10 cellular contexts compared by ENCODE assay signal in the genomic region with DNA sequence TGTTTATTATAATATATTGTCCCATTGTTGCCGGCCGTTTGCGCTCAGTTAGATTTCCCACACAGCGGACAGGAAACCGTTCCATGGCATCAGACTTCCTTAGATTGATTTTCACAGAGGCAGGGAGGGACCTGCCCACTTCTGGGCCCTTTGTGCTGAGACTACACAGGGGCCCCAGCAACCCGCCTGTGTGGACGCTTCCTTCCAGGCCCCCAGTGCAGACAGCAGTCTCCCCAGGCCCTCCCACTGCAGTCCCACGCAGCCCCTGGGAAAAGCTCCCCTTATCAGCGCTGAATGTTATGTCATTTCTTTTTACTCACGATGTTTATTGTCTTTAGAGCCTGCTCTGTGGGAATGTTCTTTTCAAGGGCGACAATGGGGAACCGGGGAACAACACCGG.
DNase-seq lines count a peak whose midpoint lies in the region; ATAC-seq and TF ChIP-seq lines count a peak whose summit lies in the region.
"Had no signal": no experiment of that assay in that cellular context is flagged by ENCODE, and none has a peak within 500 bp of the region (broad histone marks: within the 10 kb centered on the region; RNA-seq: fewer than 3 reads in every experiment).

No MANE protein-coding gene starts in this region.

- no peak for ATAC-seq in GM19351 (IDR thresholded peaks at IDR 0.05; ENCODE audit: unreplicated experiment)

- H3K9me3 Mint-ChIP-seq in brain, result no peaks in the 10 kb centered on the region

- no peaks in the 10 kb centered on the region for H3K27me3 ChIP-seq in DOHH2 (ENCODE audit: control insufficient read depth, low read length)
- no peaks in the 10 kb centered on the region for H3K27me3 ChIP-seq in trophoblast cell (ENCODE audit: insufficient read depth, low read length)
- no peaks in the 10 kb centered on the region for H3K27me3 ChIP-seq in prostate gland (replicated peaks; ENCODE audit: insufficient read depth)
- H3K27me3 ChIP-seq: transverse colon had no signal

- peak overlapping the region; percentile 61 for H4K8ac ChIP-seq in trophoblast cell (ENCODE audit: low read depth, low read length)

- no peak overlapping the region for H3K23ac ChIP-seq in trophoblast cell (ENCODE audit: low read length)

- no peak overlapping the region for H4K12ac ChIP-seq in trophoblast cell (ENCODE audit: low read depth, low read length)

- H3K36me3 ChIP-seq in DOHH2 (ENCODE audit: control insufficient read depth, low read length), result no peaks in the 10 kb centered on the region
- H3K36me3 ChIP-seq in trophoblast cell (ENCODE audit: control insufficient read depth in 1 of 2, insufficient read depth in 2 of 2, low read length in 2 of 2), result no peaks in the 10 kb centered on the region
- H3K36me3 ChIP-seq in prostate gland, result no peaks in the 10 kb centered on the region
- H3K36me3 ChIP-seq: HAP-1, transverse colon had no signal

- no peak for TF ChIP-seq CTCF in DOHH2 (IDR thresholded peaks at IDR 0.05; ENCODE audit: low read depth, low read length, poor library complexity, severe bottlenecking)
- no peak for TF ChIP-seq CTCF in brain (conservative IDR thresholded peaks at IDR 0.05)
- TF ChIP-seq CTCF in prostate gland (IDR thresholded peaks at IDR 0.05), result no peak

- H3K14ac ChIP-seq in trophoblast cell (ENCODE audit: low read length), result no peak overlapping the region

- no peak overlapping the region for H3K18ac ChIP-seq in trophoblast cell (ENCODE audit: low read length)

- peak overlapping the region; percentile 97 for H3K27ac ChIP-seq in DOHH2 (ENCODE audit: low read depth, low read length)
- no peak overlapping the region for H3K27ac ChIP-seq in trophoblast cell (ENCODE audit: low read depth, low read length)
- no peak overlapping the region for H3K27ac ChIP-seq in prostate gland
- H3K27ac ChIP-seq: transverse colon had no signal

- peak overlapping the region; percentile 48 to 94 (median 80) for H3K27ac Mint-ChIP-seq in brain

- no peak overlapping the region for H2BK5ac ChIP-seq in trophoblast cell (ENCODE audit: low read depth, low read length, poor library complexity)

- H4K91ac ChIP-seq in trophoblast cell (ENCODE audit: low read depth, low read length), result no peak overlapping the region

- peaks cover 7% of the 10 kb centered on the region for H3K79me1 ChIP-seq in trophoblast cell (ENCODE audit: low read length)

- H3K4me2 ChIP-seq in DOHH2 (ENCODE audit: low read length) (peak overlapping the region; percentile 96), trophoblast cell (ENCODE audit: low read length) (no peak overlapping the region)

- intact Hi-C loops in prostate gland (cut with DNase I), result loop anchor here (10.0 kb wide), 2 partner anchors 205 to 385 kb away; a partner anchor contains a TSS

- H3K4ac ChIP-seq in trophoblast cell (ENCODE audit: low read depth, low read length), result no peak overlapping the region

- H2BK12ac ChIP-seq in trophoblast cell (ENCODE audit: low read length), result no peak overlapping the region

- no peak overlapping the region for H2AK5ac ChIP-seq in trophoblast cell (ENCODE audit: low read length)

- H2BK120ac ChIP-seq in trophoblast cell (ENCODE audit: insufficient read depth, low read length, poor library complexity), result no peak overlapping the region

- no CpG with 5 or more reads among the region's 13 CpGs for WGBS in trophoblast cell (ENCODE audit: extremely low coverage, insufficient coverage, insufficient read length)
- 76% methylated on average over 13 of the region's 13 CpGs for WGBS in prostate gland

- no peak for TF ChIP-seq POLR2A in prostate gland (IDR thresholded peaks at IDR 0.05)

- H3F3A ChIP-seq in DOHH2 (ENCODE audit: control insufficient read depth, insufficient read depth), result peaks cover 32% of the 10 kb centered on the region

- H3K4me3 ChIP-seq in DOHH2 (ENCODE audit: low read length), result peak overlapping the region; percentile 82
- H3K4me3 ChIP-seq in trophoblast cell (ENCODE audit: low read depth, low read length), result no peak overlapping the region
- no peak overlapping the region for H3K4me3 ChIP-seq in prostate gland
- H3K4me3 ChIP-seq: HAP-1, transverse colon had no signal

- peaks cover 50% of the 10 kb centered on the region for H3K4me1 ChIP-seq in DOHH2 (ENCODE audit: control insufficient read depth, low read length)
- H3K4me1 ChIP-seq in trophoblast cell (ENCODE audit: control insufficient read depth in 1 of 2, insufficient read depth in 2 of 2, low read length in 2 of 2), result peaks cover 2 to 4% of the 10 kb centered on the region in 2 experiments
- no peaks in the 10 kb centered on the region for H3K4me1 ChIP-seq in prostate gland (replicated peaks)

- H3K27me3 Mint-ChIP-seq in brain, result no peaks in the 10 kb centered on the region

- H3K9ac ChIP-seq in trophoblast cell (ENCODE audit: low read length), result no peak overlapping the region

- peaks cover 39% of the 10 kb centered on the region for H3K4me1 Mint-ChIP-seq in brain

- peak; percentile 7 for DNase-seq in hepatic stellate cell (ENCODE audit: low spot score)
- no peak for DNase-seq in trophoblast cell
- DNase-seq in inferior parietal cortex (ENCODE audit: extremely low spot score), result no peak
- DNase-seq in 8988T, result no peak
- no peak for DNase-seq in prostate gland (ENCODE audit: low spot score)
- DNase-seq: transverse colon had no signal

- H3K9me2 ChIP-seq in DOHH2 (replicated peaks; ENCODE audit: control insufficient read depth, low read length), result no peaks in the 10 kb centered on the region

- no peaks in the 10 kb centered on the region for H3K36me3 Mint-ChIP-seq in brain

- no peak overlapping the region for H2AFZ ChIP-seq in trophoblast cell (ENCODE audit: insufficient read depth, low read length, poor library complexity)

- H3K79me2 ChIP-seq in DOHH2 (ENCODE audit: control insufficient read depth, low read length) (no peaks in the 10 kb centered on the region), trophoblast cell (ENCODE audit: control insufficient read depth, insufficient read depth, low read length, poor library complexity) (peaks cover 4% of the 10 kb centered on the region)

- H3K9me3 ChIP-seq in DOHH2 (ENCODE audit: control insufficient read depth, insufficient read depth, low read length), result no peaks in the 10 kb centered on the region
- no peaks in the 10 kb centered on the region for H3K9me3 ChIP-seq in trophoblast cell (ENCODE audit: insufficient read depth, low read depth, low read length)
- no peaks in the 10 kb centered on the region for H3K9me3 ChIP-seq in prostate gland
- H3K9me3 ChIP-seq: HAP-1, transverse colon had no signal

- H4K20me1 ChIP-seq in DOHH2 (ENCODE audit: control insufficient read depth, insufficient read depth, low read depth, low read length), result no peaks in the 10 kb centered on the region

- H3K4me3 Mint-ChIP-seq in brain, result peak overlapping the region; percentile 76 to 83 (median 80)
